ENCODE assay signal across 15 cellular contexts in the genomic region with DNA sequence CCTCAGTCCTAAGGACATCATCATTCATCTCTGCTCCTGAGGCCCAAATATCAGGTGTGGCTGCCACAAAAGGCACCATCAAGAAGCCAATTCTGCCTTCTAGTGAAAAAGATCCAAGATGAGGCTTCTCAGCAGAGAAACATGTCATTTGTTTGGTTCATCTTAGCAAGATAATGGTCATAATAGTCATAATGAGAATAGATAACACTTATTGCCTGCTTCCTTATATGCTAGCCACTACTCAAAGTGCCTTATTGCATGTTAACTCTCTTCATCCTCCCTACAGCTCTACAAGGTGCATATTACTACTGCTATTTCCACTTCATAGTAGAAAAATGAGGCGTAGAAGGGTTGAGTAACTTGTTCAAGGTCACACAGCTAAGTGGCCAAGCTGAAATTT. TPM values are rescaled to one million over a fixed set of nuclear protein-coding genes. Genes with fewer than 3 reads are reported as not detected.
DNase-seq lines count a peak whose midpoint lies in the region; ATAC-seq, FAIRE-seq and TF ChIP-seq lines count a peak whose summit lies in the region.
"Had no signal": no experiment of that assay in that cellular context is flagged by ENCODE, and none has a peak within 500 bp of the region (broad histone marks: within the 10 kb centered on the region; RNA-seq: fewer than 3 reads in every experiment).

No MANE protein-coding gene starts in this region.

- H3K27me3 ChIP-seq in right atrium auricular region (no peaks in the 10 kb centered on the region), dorsolateral prefrontal cortex (no peaks in the 10 kb centered on the region), pancreas (no peaks in the 10 kb centered on the region)

- H3K9me3 ChIP-seq in right atrium auricular region = no peaks in the 10 kb centered on the region
- no peaks in the 10 kb centered on the region for H3K9me3 ChIP-seq in pancreas

- intact Hi-C loops in Right ventricle myocardium inferior (cut with DNase I) = no loop called here
- intact Hi-C loops in dorsolateral prefrontal cortex (cut with DNase I) = loop anchor here (5.0 to 10.0 kb wide), 2 partner anchors 92 to 100 kb away; a partner anchor contains a TSS
- intact Hi-C loops in pancreas (cut with DNase I) = loop anchor here in 1 of 3 donors (10.0 kb wide), 1 partner anchor 60 kb away; a partner anchor contains a TSS

- FAIRE-seq in pancreas (lab: Jason Lieb, UNC) = no peak
- FAIRE-seq in urothelium cell line (lab: Jason Lieb, UNC) = peak; percentile 85
- FAIRE-seq: D721Med had no signal

- DNase-seq in right atrium auricular region (ENCODE audit: low spot score) = no peak
- DNase-seq in Right ventricle myocardium inferior (ENCODE audit: missing footprints) = no peak
- no peak for DNase-seq in dorsolateral prefrontal cortex
- no peak for DNase-seq in pancreas
- no peak for DNase-seq in urothelium cell line (ENCODE audit: low spot score)
- no peak for DNase-seq in activated CD4-positive, alpha-beta T cell treated with anti-CD3 and anti-CD28 coated beads for 4 hours
- DNase-seq: activated CD4-positive, CD25-positive, alpha-beta regulatory T cell; activated T-cell treated with anti-CD3 and anti-CD28 coated beads, Interleukin-2, amount 50 U/mL, for 1 hour; foreskin fibroblast; naive B cell; NCI-H1694 treated with DMSO at 0.1 percent for 48 hours; NCI-H510A had no signal

- 23 to 28% methylated on average over 1 of the region's 1 CpG for WGBS in pancreas, 2 donors

- peaks cover 4 to 86% of the 10 kb centered on the region in 2 donors for H3K4me1 ChIP-seq in right atrium auricular region
- H3K4me1 ChIP-seq in pancreas = peaks cover 68 to 77% (median 76%) of the 10 kb centered on the region in 3 donors

- H3K27ac ChIP-seq in right atrium auricular region = peak overlapping the region; percentile 91 to 96
- H3K27ac ChIP-seq in dorsolateral prefrontal cortex = peak overlapping the region in 55 of 59 donors; percentile 11 to 100 (median 95)
- peak overlapping the region; percentile 85 to 96 (median 95) for H3K27ac ChIP-seq in pancreas

- no peak for TF ChIP-seq CTCF in right atrium auricular region (IDR thresholded peaks at IDR 0.05)
- no peak for TF ChIP-seq CTCF in dorsolateral prefrontal cortex (IDR thresholded peaks at IDR 0.05 in 54 of 56, conservative IDR thresholded peaks at IDR 0.05 in 2 of 56; ENCODE audit: low read depth in 1 of 56, partially characterized antibody in 56 of 56)
- TF ChIP-seq CTCF in pancreas (IDR thresholded peaks at IDR 0.05) = no peak

- H3K36me3 ChIP-seq in right atrium auricular region (no peaks in the 10 kb centered on the region), pancreas (no peaks in the 10 kb centered on the region)

- H3K4me3 ChIP-seq in right atrium auricular region (no peak overlapping the region), dorsolateral prefrontal cortex (no peak overlapping the region), pancreas (peak overlapping the region in 1 of 4 donors; percentile 9)

- ATAC-seq in Right ventricle myocardium inferior (no peak), pancreas (no peak), HG02852 (IDR thresholded peaks at IDR 0.05; ENCODE audit: unreplicated experiment) (no peak), GM21528 (IDR thresholded peaks at IDR 0.05; ENCODE audit: low FRiP score, unreplicated experiment) (no peak)

RNA-seq across cellular contexts. Expression of a gene that starts 45.0 kb away (rescaled TPM):
- 10 to 100 TPM; 24.1 to 35.3 TPM for total RNA-seq in right atrium auricular region
- 86.7 TPM for total RNA-seq in Right ventricle myocardium inferior
- total RNA-seq in dorsolateral prefrontal cortex = 10 to 100 TPM; 32.8 to 72.7 (median 51.3) TPM
- 10 to 100 TPM; 12.7 to 25.4 (median 15.5) TPM for total RNA-seq in pancreas
- polyA plus RNA-seq in pancreas = 10 to 100 TPM in 1 of 2 donors, 1 to 10 TPM in 1; 5.8 to 15.8 TPM
